29 cellular contexts compared by ENCODE assay signal in the genomic region with DNA sequence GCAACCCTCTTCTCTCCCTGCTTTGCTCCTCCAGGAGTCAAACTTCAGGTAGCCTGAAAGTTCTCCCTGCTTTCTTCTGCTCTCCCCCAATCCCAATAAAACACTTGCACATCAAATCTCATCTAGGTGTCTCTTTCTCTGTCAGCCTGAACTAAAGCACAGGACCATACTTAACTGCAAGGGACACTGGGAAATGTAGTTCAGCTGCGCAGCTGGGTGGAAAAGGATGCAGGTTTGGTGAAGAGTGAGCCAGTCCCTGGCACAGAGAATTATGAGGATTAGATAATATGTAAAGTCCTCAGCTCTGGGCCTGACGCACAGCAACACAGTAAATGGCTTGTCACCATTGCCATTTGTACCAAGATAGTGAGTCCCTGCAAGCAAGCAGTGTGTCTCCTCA. TPM values are rescaled to one million over a fixed set of nuclear protein-coding genes. Genes with fewer than 3 reads are reported as not detected.
A peak's percentile ranks its signal among the peaks of the same experiment; 100 is the strongest.
DNase-seq lines count a peak whose midpoint lies in the region; ATAC-seq, FAIRE-seq and TF ChIP-seq lines count a peak whose summit lies in the region.
"Had no signal": no experiment of that assay in that cellular context is flagged by ENCODE, and none has a peak within 500 bp of the region (broad histone marks: within the 10 kb centered on the region; RNA-seq: fewer than 3 reads in every experiment).

No MANE protein-coding gene starts in this region.

- DNase-seq in HepG2 (ENCODE audit: low spot score) (no peak), right lobe of liver (no peak), K562 (ENCODE audit: extremely low read depth in 1 of 4, low spot score in 3 of 4) (no peak), neuronal stem cell (ENCODE audit: low spot score) (no peak)
- DNase-seq in activated CD4-positive, alpha-beta T cell treated with anti-CD3 and anti-CD28 coated beads for 1 hour, result no peak
- no peak for DNase-seq in activated naive CD4-positive, alpha-beta T cell treated with anti-CD3 and anti-CD28 coated beads for 36 hours
- DNase-seq: 8988T; ACHN; BE2C; C1 segment of cervical spinal cord; CD4-positive, alpha-beta memory T cell; CD4-positive, CD25-positive, alpha-beta regulatory T cell; CD8-positive, alpha-beta memory T cell; COR-L47; DMS 273 treated with DMSO at 0.1 percent for 48 hours; DMS153; DMS53; DMS79; DND-41; EL; GDM1 had no signal

- H2AK5ac ChIP-seq in neuronal stem cell (ENCODE audit: low read depth, low read length), result peak overlapping the region; percentile 58

- H2BK15ac ChIP-seq in neuronal stem cell (ENCODE audit: low read length), result no peak overlapping the region

- 62% methylated on average over 2 of the region's 2 CpGs for WGBS in HepG2 (ENCODE audit: low lambda C conversion rate)
- whole genome bisulfite sequencing in right lobe of liver (ENCODE audit: insufficient coverage, low coverage, low lambda C conversion rate, missing lambda C conversion rate), result 86% methylated on average over 2 of the region's 2 CpGs
- 0% methylated on average over 2 of the region's 2 CpGs for WGBS in K562 (ENCODE audit: insufficient coverage, low coverage, missing lambda C conversion rate)
- WGBS in neuronal stem cell (ENCODE audit: extremely low coverage in 2 of 2, insufficient read length in 2 of 2, insufficient replicate concordance in 1 of 2), 2 donors, result no CpG with 5 or more reads among the region's 2 CpGs

- in situ Hi-C loops in HepG2 (cut with HindIII; ENCODE audit: extremely low pct_ligation_motif_present, low pct_unique_long_range_greater_than_20kb), result no loop called here
- in situ Hi-C loops in K562 (cut with MboI), result no loop called here

- H3K4me2 ChIP-seq in HepG2 (ENCODE audit: low read depth, low read length) (no peak overlapping the region), K562 (ENCODE audit: insufficient read depth, low read length) (no peak overlapping the region), neuronal stem cell (ENCODE audit: insufficient read depth, low read length, poor library complexity, severe bottlenecking) (no peak overlapping the region)
- H3K4me2 ChIP-seq: BLaER1 had no signal

- CTCF ChIA-PET in HepG2 (lab: Yijun Ruan, JAX; ENCODE audit: low intra/inter-chr PET ratio, low total read pairs), result no interaction called here
- CTCF ChIA-PET in K562 (lab: Yijun Ruan, JAX; ENCODE audit: low intra/inter-chr PET ratio), result no interaction called here
- CTCF ChIA-PET in activated naive CD4-positive, alpha-beta T cell treated with anti-CD3 and anti-CD28 coated beads for 36 hours (lab: Charles Lee), result no interaction called here

- H3K4me3 Mint-ChIP-seq in activated naive CD4-positive, alpha-beta T cell treated with anti-CD3 and anti-CD28 coated beads for 36 hours, result no peak overlapping the region
- H3K4me3 Mint-ChIP-seq: CD14-positive monocyte; CD4-positive, alpha-beta memory T cell; CD4-positive, CD25-positive, alpha-beta regulatory T cell; CD8-positive, alpha-beta memory T cell had no signal

- H3K27ac ChIP-seq in HepG2 (ENCODE audit: extremely low read length, insufficient read depth, low read length) (no peak overlapping the region), right lobe of liver (no peak overlapping the region), K562 (ENCODE audit: extremely low read depth, low read depth, low read length) (no peak overlapping the region), neuronal stem cell (replicated peaks; ENCODE audit: low read length) (no peak overlapping the region)
- H3K27ac ChIP-seq: BLaER1 had no signal

- TF ChIP-seq RAD21 in HepG2 (CRISPR knock-in tag; IDR thresholded peaks at IDR 0.05) (no peak), K562 (CRISPR knock-in tag; conservative IDR thresholded peaks at IDR 0.05 in 1 of 2, IDR thresholded peaks at IDR 0.05 in 1 of 2) (no peak)

- H2BK12ac ChIP-seq in neuronal stem cell (ENCODE audit: low read length), result no peak overlapping the region

- FAIRE-seq in HepG2 (lab: Jason Lieb, UNC), result no peak
- FAIRE-seq in K562 (lab: Jason Lieb, UNC), result no peak
- FAIRE-seq: A204.1, GM12878, GM12892, GM18507 had no signal

- TF ChIP-seq CTCF in HepG2 (CRISPR knock-in tag; IDR thresholded peaks at IDR 0.05) (no peak), right lobe of liver (IDR thresholded peaks at IDR 0.05) (no peak), K562 (IDR thresholded peaks at IDR 0.05 in 2 of 3, conservative IDR thresholded peaks at IDR 0.05 in 1 of 3; ENCODE audit: insufficient read depth in 2 of 3, low read depth in 1 of 3, low read length in 3 of 3) (no peak)

- no peak overlapping the region for H3K27ac Mint-ChIP-seq in activated naive CD4-positive, alpha-beta T cell treated with anti-CD3 and anti-CD28 coated beads for 36 hours
- H3K27ac Mint-ChIP-seq: CD14-positive monocyte; CD4-positive, alpha-beta memory T cell; CD4-positive, CD25-positive, alpha-beta regulatory T cell; CD8-positive, alpha-beta memory T cell had no signal

- no peak overlapping the region for H2BK5ac ChIP-seq in neuronal stem cell (ENCODE audit: low read length)

- peak overlapping the region; percentile 40 for H3K18ac ChIP-seq in neuronal stem cell (ENCODE audit: low read length)

- BruUV-seq in HepG2 (replicated peaks; lab: Mats Ljungman, UMichigan), result no TSS peak
- BruUV-seq in K562 (replicated peaks; lab: Mats Ljungman, UMichigan), result no TSS peak

- TF ChIP-seq POLR2A in HepG2 (IDR thresholded peaks at IDR 0.05; ENCODE audit: insufficient read depth in 1 of 2, low read depth in 2 of 2, low read length in 2 of 2) (no peak), right lobe of liver (IDR thresholded peaks at IDR 0.05) (no peak), K562 (conservative IDR thresholded peaks at IDR 0.05) (no peak)

- TF ChIP-seq EP300 in HepG2 (IDR thresholded peaks at IDR 0.05; ENCODE audit: low read depth in 2 of 2, low read length in 2 of 2), result no peak
- TF ChIP-seq EP300 in HepG2 (CRISPR knock-in tag; IDR thresholded peaks at IDR 0.05; ENCODE audit: borderline replicate concordance), result no peak
- TF ChIP-seq EP300 in K562 (IDR thresholded peaks at IDR 0.05; ENCODE audit: low read length), result no peak

- H3K27me3 ChIP-seq in HepG2 (ENCODE audit: control insufficient read depth in 1 of 2, insufficient read depth in 2 of 2, low read length in 2 of 2) (peaks cover 3 to 51% of the 10 kb centered on the region in 2 experiments; a peak in 4 of 5 replicates), right lobe of liver (no peaks in the 10 kb centered on the region), K562 (ENCODE audit: control insufficient read depth in 2 of 2, insufficient read depth in 2 of 2, low read length in 2 of 2) (no peaks in the 10 kb centered on the region), neuronal stem cell (ENCODE audit: control insufficient read depth in 3 of 3, insufficient read depth in 3 of 3, low read depth in 1 of 3, low read length in 3 of 3) (no peaks in the 10 kb centered on the region)
- H3K27me3 ChIP-seq: BLaER1 had no signal

- no peaks in the 10 kb centered on the region for H3K36me3 Mint-ChIP-seq in activated naive CD4-positive, alpha-beta T cell treated with anti-CD3 and anti-CD28 coated beads for 36 hours (ENCODE audit: low read depth)
- H3K36me3 Mint-ChIP-seq: CD14-positive monocyte; CD4-positive, alpha-beta memory T cell; CD4-positive, CD25-positive, alpha-beta regulatory T cell; CD8-positive, alpha-beta memory T cell had no signal

- H2AFZ ChIP-seq in HepG2 (ENCODE audit: low read length) (no peak overlapping the region), K562 (ENCODE audit: low read depth, low read length) (no peak overlapping the region), neuronal stem cell (ENCODE audit: low read length) (no peak overlapping the region)

- H3K9ac ChIP-seq in HepG2 (ENCODE audit: insufficient read depth, low read depth, low read length) (no peak overlapping the region), K562 (ENCODE audit: insufficient read depth in 1 of 2, low read depth in 2 of 2, low read length in 2 of 2) (no peak overlapping the region), neuronal stem cell (ENCODE audit: low read depth, low read length, poor library complexity) (no peak overlapping the region)
- H3K9ac ChIP-seq: BLaER1 had no signal

- no peak overlapping the region for H4K91ac ChIP-seq in neuronal stem cell (ENCODE audit: low read depth, low read length, poor library complexity)

- intact Hi-C loops in HepG2 (cut with micrococcal nuclease; ENCODE audit: unreplicated experiment), result loop anchor here (10.0 kb wide), 1 partner anchor 119 kb away; no protein-coding TSS in a partner anchor
- intact Hi-C loops in right lobe of liver (cut with DNase I), result no loop called here
- intact Hi-C loops in K562 (cut with micrococcal nuclease), result no loop called here
- intact Hi-C loops in activated naive CD4-positive, alpha-beta T cell treated with anti-CD3 and anti-CD28 coated beads for 36 hours (cut with micrococcal nuclease), result no loop called here

- H3K36me3 ChIP-seq in HepG2 (replicated peaks in 1 of 2; ENCODE audit: control insufficient read depth in 1 of 2, insufficient read depth in 2 of 2, low read length in 2 of 2), result no peaks in the 10 kb centered on the region
- H3K36me3 ChIP-seq in right lobe of liver, result no peaks in the 10 kb centered on the region
- H3K36me3 ChIP-seq in K562 (ENCODE audit: control insufficient read depth, insufficient read depth, low read length), result no peaks in the 10 kb centered on the region
- H3K36me3 ChIP-seq in neuronal stem cell (replicated peaks in 1 of 2; ENCODE audit: control insufficient read depth in 2 of 2, insufficient read depth in 2 of 2, low read length in 2 of 2), result no peaks in the 10 kb centered on the region
- H3K36me3 ChIP-seq: BE2C, BLaER1 had no signal

- H3K23ac ChIP-seq in neuronal stem cell (ENCODE audit: low read depth, low read length, poor library complexity), result peak overlapping the region; percentile 14

- H4K20me1 ChIP-seq in HepG2 (ENCODE audit: insufficient read depth, low read length) (no peaks in the 10 kb centered on the region), K562 (replicated peaks; ENCODE audit: control insufficient read depth, insufficient read depth, low read length) (no peaks in the 10 kb centered on the region)
- H4K20me1 ChIP-seq: BLaER1 had no signal

- H3K9me3 Mint-ChIP-seq in activated naive CD4-positive, alpha-beta T cell treated with anti-CD3 and anti-CD28 coated beads for 36 hours, result no peaks in the 10 kb centered on the region
- H3K9me3 Mint-ChIP-seq: CD4-positive, alpha-beta memory T cell had no signal

- ATAC-seq in HepG2, result no peak
- no peak for ATAC-seq in right lobe of liver
- no peak for ATAC-seq in K562
- ATAC-seq: GM12878 had no signal

- H3K79me2 ChIP-seq in HepG2 (ENCODE audit: insufficient read depth, low read length) (no peaks in the 10 kb centered on the region), K562 (ENCODE audit: control insufficient read depth, insufficient read depth, low read length) (no peaks in the 10 kb centered on the region)

- no peak overlapping the region for H2BK120ac ChIP-seq in neuronal stem cell (ENCODE audit: low read depth, low read length)

- no peaks in the 10 kb centered on the region for H3K79me1 ChIP-seq in neuronal stem cell (ENCODE audit: low read depth, low read length)

- H3K4me1 ChIP-seq in HepG2 (ENCODE audit: insufficient read depth, low read length) (no peaks in the 10 kb centered on the region), right lobe of liver (no peaks in the 10 kb centered on the region), K562 (replicated peaks in 1 of 2; ENCODE audit: control insufficient read depth in 2 of 2, insufficient read depth in 2 of 2, low read length in 2 of 2) (no peaks in the 10 kb centered on the region), neuronal stem cell (ENCODE audit: control insufficient read depth in 2 of 2, insufficient read depth in 1 of 2, low read depth in 1 of 2, low read length in 2 of 2) (peaks cover 2 to 5% of the 10 kb centered on the region in 2 donors)
- H3K4me1 ChIP-seq: BE2C, BLaER1 had no signal

- no peak overlapping the region for H3K4ac ChIP-seq in neuronal stem cell (ENCODE audit: low read length)

- no peaks in the 10 kb centered on the region for H3K27me3 Mint-ChIP-seq in activated naive CD4-positive, alpha-beta T cell treated with anti-CD3 and anti-CD28 coated beads for 36 hours (ENCODE audit: low read depth)
- H3K27me3 Mint-ChIP-seq: CD4-positive, CD25-positive, alpha-beta regulatory T cell; CD8-positive, alpha-beta memory T cell had no signal

- POLR2A ChIA-PET in HepG2 (lab: Yijun Ruan, JAX), result no interaction called here
- POLR2A ChIA-PET in K562 (lab: Yijun Ruan, JAX), result no interaction called here

- no peak overlapping the region for H3K14ac ChIP-seq in neuronal stem cell (ENCODE audit: low read length)

- H3K9me1 ChIP-seq in K562 (ENCODE audit: control insufficient read depth, insufficient read depth, low read length), result no peaks in the 10 kb centered on the region

- H3K4me1 Mint-ChIP-seq in activated naive CD4-positive, alpha-beta T cell treated with anti-CD3 and anti-CD28 coated beads for 36 hours (ENCODE audit: low read depth), result no peaks in the 10 kb centered on the region
- H3K4me1 Mint-ChIP-seq: CD14-positive monocyte; CD4-positive, alpha-beta memory T cell; CD4-positive, CD25-positive, alpha-beta regulatory T cell; CD8-positive, alpha-beta memory T cell had no signal

- H3K9me3 ChIP-seq in HepG2 (ENCODE audit: low read length) (no peaks in the 10 kb centered on the region), right lobe of liver (no peaks in the 10 kb centered on the region), K562 (replicated peaks; ENCODE audit: control insufficient read depth, insufficient read depth, low read depth, low read length) (no peaks in the 10 kb centered on the region), neuronal stem cell (replicated peaks in 1 of 2; ENCODE audit: control insufficient read depth in 2 of 2, insufficient read depth in 1 of 2, low read depth in 1 of 2, low read length in 2 of 2) (peaks cover 0 to 3% of the 10 kb centered on the region in 2 donors)
- H3K9me3 ChIP-seq: BE2C had no signal

- H4K8ac ChIP-seq in neuronal stem cell (ENCODE audit: low read depth, low read length), result no peak overlapping the region

- H3K4me3 ChIP-seq in HepG2 (replicated peaks in 1 of 3; ENCODE audit: insufficient read depth in 1 of 3, low read depth in 2 of 3, low read length in 3 of 3) (no peak overlapping the region), right lobe of liver (no peak overlapping the region), K562 (no peak overlapping the region), neuronal stem cell (ENCODE audit: low read length in 2 of 2) (no peak overlapping the region)
- H3K4me3 ChIP-seq: BLaER1, GM12878 had no signal

RNA-seq across cellular contexts. Expression of gene IRX3, which starts 29.5 kb away (rescaled TPM):
- total RNA-seq in HepG2 (2016; rRNA removed; fragmentation: Illumina TruSeq; extraction: Trizol), result 10.0 and 16.4 TPM in 2 replicates
- 6.5 and 10.3 TPM in 2 replicates for total RNA-seq in HepG2 (2016; cell fraction: cytosol; rRNA removed; fragmentation: Illumina TruSeq; extraction: Trizol; ENCODE audit: low read depth)
- total RNA-seq in HepG2 (2016; cell fraction: insoluble cytoplasmic fraction; rRNA removed; fragmentation: Illumina TruSeq; extraction: Trizol), result 9.4 and 16.4 TPM in 2 replicates
- 11.6 and 16.3 TPM in 2 replicates for total RNA-seq in HepG2 (2016; cell fraction: membrane; rRNA removed; fragmentation: Illumina TruSeq; extraction: Trizol)
- 7.9 TPM in 2 replicates for total RNA-seq in HepG2 (2016; cell fraction: nucleus; rRNA removed; fragmentation: Illumina TruSeq; extraction: Trizol)
- polyA plus RNA-seq in HepG2 (2011; rRNA removed), result 9.2 and 11.5 TPM in 2 replicates
- polyA plus RNA-seq in HepG2 (2011; cell fraction: cytosol; rRNA removed), result 8.9 and 15.1 TPM in 2 replicates
- polyA plus RNA-seq in HepG2 (2011; cell fraction: nucleus; rRNA removed), result 24.5 and 27.5 TPM in 2 replicates
- 17.0 and 17.3 TPM in 2 replicates for polyA plus RNA-seq in HepG2 (2012)
- 8.2 and 10.6 TPM in 2 replicates for polyA plus RNA-seq in HepG2 (2016; cell fraction: cytosol; fragmentation: Illumina TruSeq; extraction: Trizol; ENCODE audit: low read depth)
- 24.9 and 27.8 TPM in 2 replicates for polyA plus RNA-seq in HepG2 (2016; cell fraction: insoluble cytoplasmic fraction; fragmentation: Illumina TruSeq; extraction: Trizol; ENCODE audit: low read depth)
- polyA plus RNA-seq in HepG2 (2016; cell fraction: membrane; fragmentation: Illumina TruSeq; extraction: Trizol; ENCODE audit: low read depth), result 13.8 and 17.4 TPM in 2 replicates
- 19.5 and 21.3 TPM in 2 replicates for polyA plus RNA-seq in HepG2 (2016; cell fraction: nucleus; fragmentation: Illumina TruSeq; extraction: Trizol; ENCODE audit: insufficient read depth, low read depth)
- 3.2 and 12.8 TPM in 2 replicates for polyA minus RNA-seq in HepG2 (2011; rRNA and poly(A)+ RNA removed; ENCODE audit: low replicate concordance)
- 11.8 and 14.5 TPM in 2 replicates for polyA minus RNA-seq in HepG2 (2011; cell fraction: cytosol; rRNA and poly(A)+ RNA removed)
- polyA minus RNA-seq in HepG2 (2011; cell fraction: nucleus; rRNA and poly(A)+ RNA removed), result 11.8 and 12.5 TPM in 2 replicates
- total RNA-seq in right lobe of liver, result 1 to 10 TPM in 1 of 6 experiments, under 1 TPM in 5; 0.25 to 1.3 (median 0.61) TPM
- total RNA-seq in K562 (2011; cell fraction: chromatin; rRNA removed; ENCODE audit: low replicate concordance), result not detected in 2 replicates
- total RNA-seq in K562 (2011; cell fraction: nucleolus; rRNA removed), result not detected in 2 replicates
- total RNA-seq in K562 (2011; cell fraction: nucleoplasm; rRNA removed), result not detected in 2 replicates
- total RNA-seq in K562 (2014; rRNA removed), result not detected in 2 replicates
- total RNA-seq in K562 (2014; rRNA removed; fragmentation: Illumina TruSeq; extraction: Trizol), result not detected in 2 replicates
- total RNA-seq in K562 (2015; rRNA removed; fragmentation: Illumina TruSeq; extraction: Trizol), result not detected in 2 replicates
- total RNA-seq in K562 (2021), result not detected in 2 replicates
- polyA plus RNA-seq in K562 (2011; rRNA removed), result not detected in 2 replicates
- polyA plus RNA-seq in K562 (2011; cell fraction: cytosol; rRNA removed), result not detected in 2 replicates
- not detected in 2 replicates for polyA plus RNA-seq in K562 (2011; cell fraction: nucleus; rRNA removed)
- not detected in 2 replicates for polyA plus RNA-seq in K562 (2012)
- not detected in 2 replicates for polyA plus RNA-seq in K562 (2014; fragmentation: Illumina TruSeq; extraction: Trizol)
- not detected for polyA plus RNA-seq in K562 (2014; fragmentation: Nextera tagmentation; extraction: Ambion mirVana)
- polyA plus RNA-seq in K562 (2014; rRNA removed), result not detected in 2 replicates
- not detected in 2 replicates for polyA minus RNA-seq in K562 (2011; rRNA and poly(A)+ RNA removed)
- 0.29 TPM in 1 of 2 replicates, not detected in the other for polyA minus RNA-seq in K562 (2011; cell fraction: cytosol; rRNA and poly(A)+ RNA removed)
- not detected in 2 replicates for polyA minus RNA-seq in K562 (2011; cell fraction: nucleus; rRNA and poly(A)+ RNA removed)
- 8.1 TPM for polyA plus RNA-seq in neuronal stem cell (2013, experiment 1 of 2)
- polyA plus RNA-seq in neuronal stem cell (2013, experiment 2 of 2), result 8.2 TPM
- total RNA-seq in activated naive CD4-positive, alpha-beta T cell treated with anti-CD3 and anti-CD28 coated beads for 36 hours, result not detected
- total RNA-seq: CD4-positive, alpha-beta memory T cell; CD4-positive, CD25-positive, alpha-beta regulatory T cell; CD8-positive, alpha-beta memory T cell; G401; GM12878 had no signal
- polyA plus RNA-seq: AG04450; CD14-positive monocyte; CD4-positive, alpha-beta memory T cell; CD4-positive, CD25-positive, alpha-beta regulatory T cell; CD8-positive, alpha-beta memory T cell had no signal

Comparison
In these comparisons a context has a peak if more than half of its experiments do, and no peak if none do; other contexts are left out.
1. Of the 241 proteins assayed by ChIP-seq in both HepG2 and K562: peak only in HepG2: ZNF143; only in K562: HCFC1; in both: none; in neither: 239.